In genomic region chr1:167409183-167409582, GRCh38 we compare ENCODE assay signal across 15 cellular contexts.
A peak's percentile ranks its signal among the peaks of the same experiment; 100 is the strongest.
DNase-seq lines count a peak whose midpoint lies in the region; ATAC-seq and TF ChIP-seq lines count a peak whose summit lies in the region.
"Had no signal": no experiment of that assay in that cellular context is flagged by ENCODE, and none has a peak within 500 bp of the region (broad histone marks: within the 10 kb centered on the region; RNA-seq: fewer than 3 reads in every experiment).

No MANE protein-coding gene starts in this region.

- no peak overlapping the region for H3K4me2 ChIP-seq in mesendoderm (ENCODE audit: low read length)

- no peak for ATAC-seq in activated CD8-positive, alpha-beta T cell treated with anti-CD3 and anti-CD28 coated beads for 36 hours
- ATAC-seq in GM18868 (IDR thresholded peaks at IDR 0.05; ENCODE audit: unreplicated experiment) = no peak
- no peak for ATAC-seq in GM21447 (IDR thresholded peaks at IDR 0.05; ENCODE audit: unreplicated experiment)
- ATAC-seq: Right ventricle myocardium inferior had no signal

- POLR2A ChIA-PET in activated CD8-positive, alpha-beta T cell treated with anti-CD3 and anti-CD28 coated beads for 36 hours (lab: Charles Lee) = interaction anchor here (1.6 kb wide), 1 partner anchor 16 kb away, joined by 4 read pairs; no protein-coding TSS in a partner anchor

- TF ChIP-seq CTCF in GM10266 (IDR thresholded peaks at IDR 0.05; ENCODE audit: control insufficient read depth, insufficient read depth, low read depth, missing control alignments) (peak; percentile 23), LNCaP clone FGC (IDR thresholded peaks at IDR 0.05; ENCODE audit: control insufficient read depth, extremely low read depth, insufficient read depth) (peak; percentile 41)
- peak; percentile 38 for TF ChIP-seq CTCF in activated CD8-positive, alpha-beta T cell treated with anti-CD3 and anti-CD28 coated beads for 36 hours (IDR thresholded peaks at IDR 0.05)

- H3K23ac ChIP-seq in mesendoderm (ENCODE audit: low read length) = no peak overlapping the region

- no peak for DNase-seq in GM10266 (ENCODE audit: extremely low spot score)
- no peak for DNase-seq in LNCaP clone FGC (ENCODE audit: low read depth)
- no peak for DNase-seq in activated CD8-positive, alpha-beta T cell treated with anti-CD3 and anti-CD28 coated beads for 36 hours
- peak; percentile 66 for DNase-seq in mesendoderm
- no peak for DNase-seq in dermis blood vessel endothelial cell
- no peak for DNase-seq in NCI-H1417 treated with DMSO at 0.1 percent for 48 hours (lab: John Stamatoyannopoulos, UW)
- DNase-seq: activated CD4-positive, alpha-beta T cell treated with anti-CD3 and anti-CD28 coated beads for 4 hours; activated naive CD4-positive, alpha-beta T cell treated with anti-CD3 and anti-CD28 coated beads for 36 hours; H7; NCI-H146 had no signal

- H4K5ac ChIP-seq in mesendoderm (ENCODE audit: low read length) = no peak overlapping the region

- H3K9me3 Mint-ChIP-seq in activated CD8-positive, alpha-beta T cell treated with anti-CD3 and anti-CD28 coated beads for 36 hours = no peaks in the 10 kb centered on the region
- H3K9me3 Mint-ChIP-seq: activated naive CD4-positive, alpha-beta T cell treated with anti-CD3 and anti-CD28 coated beads for 36 hours; dendritic cell treated with granulocyte-macrophage colony-stimulating factor and Interleukin-4, amounts not matched to agents 40 ng/mL and 50 ng/mL, for 4 days; mesothelial cell of epicardium had no signal

- H2BK15ac ChIP-seq in mesendoderm (replicated peaks; ENCODE audit: low read depth) = no peak overlapping the region

- H3K27ac Mint-ChIP-seq in activated CD8-positive, alpha-beta T cell treated with anti-CD3 and anti-CD28 coated beads for 36 hours = no peak overlapping the region
- H3K27ac Mint-ChIP-seq: activated naive CD4-positive, alpha-beta T cell treated with anti-CD3 and anti-CD28 coated beads for 36 hours; dendritic cell treated with granulocyte-macrophage colony-stimulating factor and Interleukin-4, amounts not matched to agents 40 ng/mL and 50 ng/mL, for 4 days; mesothelial cell of epicardium had no signal

- CTCF ChIA-PET in activated CD8-positive, alpha-beta T cell treated with anti-CD3 and anti-CD28 coated beads for 36 hours (lab: Charles Lee) = interaction anchor here (0.6 to 4.3 kb wide), 17 partner anchors 8 to 733 kb away, joined by 3 to 33 read pairs (median 4); no protein-coding TSS in a partner anchor

- no peaks in the 10 kb centered on the region for H3K27me3 Mint-ChIP-seq in activated CD8-positive, alpha-beta T cell treated with anti-CD3 and anti-CD28 coated beads for 36 hours
- H3K27me3 Mint-ChIP-seq: dendritic cell treated with granulocyte-macrophage colony-stimulating factor and Interleukin-4, amounts not matched to agents 40 ng/mL and 50 ng/mL, for 4 days had no signal

- H3K4me3 ChIP-seq in LNCaP clone FGC (ENCODE audit: low read depth, low read length) = no peak overlapping the region
- no peak overlapping the region for H3K4me3 ChIP-seq in mesendoderm (ENCODE audit: low read length)

- no peak overlapping the region for H2BK5ac ChIP-seq in mesendoderm (ENCODE audit: low read length)

- peaks cover 13% of the 10 kb centered on the region for H3K36me3 Mint-ChIP-seq in activated CD8-positive, alpha-beta T cell treated with anti-CD3 and anti-CD28 coated beads for 36 hours (ENCODE audit: low read depth)

- H3K36me3 ChIP-seq in mesendoderm (ENCODE audit: control insufficient read depth, insufficient read depth, low read length) = peaks cover 3% of the 10 kb centered on the region

- peaks cover 10% of the 10 kb centered on the region for H3K4me1 Mint-ChIP-seq in activated CD8-positive, alpha-beta T cell treated with anti-CD3 and anti-CD28 coated beads for 36 hours (ENCODE audit: low read depth)

- H4K8ac ChIP-seq in mesendoderm (ENCODE audit: low read depth, low read length) = no peak overlapping the region

- no peaks in the 10 kb centered on the region for H3K79me2 ChIP-seq in mesendoderm (ENCODE audit: control insufficient read depth, insufficient read depth, low read length)

- H3K4me3 Mint-ChIP-seq in activated CD8-positive, alpha-beta T cell treated with anti-CD3 and anti-CD28 coated beads for 36 hours = no peak overlapping the region
- H3K4me3 Mint-ChIP-seq: activated naive CD4-positive, alpha-beta T cell treated with anti-CD3 and anti-CD28 coated beads for 36 hours; dendritic cell treated with granulocyte-macrophage colony-stimulating factor and Interleukin-4, amounts not matched to agents 40 ng/mL and 50 ng/mL, for 4 days; mesothelial cell of epicardium had no signal

- H3K56ac ChIP-seq in mesendoderm (ENCODE audit: low read length) = no peak overlapping the region

- no peak overlapping the region for H3K9ac ChIP-seq in mesendoderm (ENCODE audit: low read length)

- intact Hi-C loops in activated CD8-positive, alpha-beta T cell treated with anti-CD3 and anti-CD28 coated beads for 36 hours (cut with micrococcal nuclease) = loop anchor here (10.0 kb wide), 1 partner anchor 344 kb away; no protein-coding TSS in a partner anchor

- H3K79me1 ChIP-seq in mesendoderm (ENCODE audit: low read length) = no peaks in the 10 kb centered on the region

- H3K18ac ChIP-seq in mesendoderm (ENCODE audit: low read length) = no peak overlapping the region

- no peak overlapping the region for H3K4ac ChIP-seq in mesendoderm (ENCODE audit: low read depth, low read length)

- H2BK120ac ChIP-seq in mesendoderm (ENCODE audit: low read depth, low read length) = no peak overlapping the region

- H3K27ac ChIP-seq in mesendoderm (ENCODE audit: low read depth, low read length) = no peak overlapping the region

- no peaks in the 10 kb centered on the region for H3K27me3 ChIP-seq in mesendoderm (ENCODE audit: insufficient read depth, low read length, poor library complexity)

- no CpG with 5 or more reads among the region's 1 CpG for WGBS in mesendoderm (ENCODE audit: extremely low coverage, insufficient coverage, low lambda C conversion rate)

- H2AK5ac ChIP-seq in mesendoderm (ENCODE audit: low read length) = no peak overlapping the region

- no peaks in the 10 kb centered on the region for H3K4me1 ChIP-seq in mesendoderm (ENCODE audit: control insufficient read depth, low read depth, low read length)
